15 cellular contexts compared by ENCODE assay signal in genomic region chr12:122004633-122005071, GRCh38. TPM values are rescaled to one million over a fixed set of nuclear protein-coding genes. Genes with fewer than 3 reads are reported as not detected.
DNase-seq lines count a peak whose midpoint lies in the region; ATAC-seq and TF ChIP-seq lines count a peak whose summit lies in the region.
"Had no signal": no experiment of that assay in that cellular context is flagged by ENCODE, and none has a peak within 500 bp of the region (broad histone marks: within the 10 kb centered on the region; RNA-seq: fewer than 3 reads in every experiment).

No MANE protein-coding gene starts in this region.

- DNase-seq in CD8-positive, alpha-beta T cell, result no peak
- peak in 1 of 2 donors; percentile 29 for DNase-seq in fibroblast of lung (ENCODE audit: low read depth in 2 of 2)
- peak in 3 of 5 donors; percentile 21 to 61 (median 52) for DNase-seq in ovary
- DNase-seq in NCI-H2227 treated with DMSO at 0.1 percent for 48 hours (lab: John Stamatoyannopoulos, UW), result no peak
- no peak for DNase-seq in NOMO-1 (lab: John Stamatoyannopoulos, UW; ENCODE audit: unreplicated experiment in 2 of 2)
- no peak for DNase-seq in NCI-H510A treated with DMSO at 0.1 percent for 48 hours (lab: John Stamatoyannopoulos, UW)
- no peak for DNase-seq in NCI-H1930 (lab: John Stamatoyannopoulos, UW)
- DNase-seq: CD4-positive, CD25-positive, alpha-beta regulatory T cell; hypothalamus; NCI-H524 treated with DMSO at 0.1 percent for 48 hours; SK-N-SH; stimulated activated CD4-positive, alpha-beta T cell treated with anti-CD3 and anti-CD28 coated beads, Interleukin-4, amount 100 ng/mL, for 4 hours had no signal

- H2AFZ ChIP-seq in fibroblast of lung (ENCODE audit: low read length), result peak overlapping the region; percentile 32

- peaks cover 34% of the 10 kb centered on the region for H3K4me1 Mint-ChIP-seq in CD8-positive, alpha-beta T cell (ENCODE audit: low read depth)

- H3K36me3 ChIP-seq in CD8-positive, alpha-beta T cell (ENCODE audit: insufficient read depth, low read length), result no peaks in the 10 kb centered on the region
- H3K36me3 ChIP-seq in fibroblast of lung (ENCODE audit: control insufficient read depth, insufficient read depth, low read length), result no peaks in the 10 kb centered on the region
- no peaks in the 10 kb centered on the region for H3K36me3 ChIP-seq in ovary
- H3K36me3 ChIP-seq: prostate gland had no signal

- no peak for TF ChIP-seq CTCF in CD8-positive, alpha-beta T cell (IDR thresholded peaks at IDR 0.05)
- TF ChIP-seq CTCF in fibroblast of lung (conservative IDR thresholded peaks at IDR 0.05 in 1 of 2, IDR thresholded peaks at IDR 0.05 in 1 of 2; ENCODE audit: low read depth in 1 of 2, low read length in 2 of 2) (no peak), ovary (IDR thresholded peaks at IDR 0.05) (no peak)

- no peaks in the 10 kb centered on the region for H3K36me3 Mint-ChIP-seq in CD8-positive, alpha-beta T cell
- H3K36me3 Mint-ChIP-seq: CD4-positive, CD25-positive, alpha-beta regulatory T cell had no signal

- no peaks in the 10 kb centered on the region for H3K9me3 ChIP-seq in CD8-positive, alpha-beta T cell (ENCODE audit: low read length)
- H3K9me3 ChIP-seq in fibroblast of lung (ENCODE audit: control insufficient read depth, insufficient read depth, low read depth, low read length) (no peaks in the 10 kb centered on the region), ovary (no peaks in the 10 kb centered on the region)
- H3K9me3 ChIP-seq: prostate gland had no signal

- peaks cover 43% of the 10 kb centered on the region for H3K4me1 ChIP-seq in CD8-positive, alpha-beta T cell (ENCODE audit: insufficient read depth, low read length)
- H3K4me1 ChIP-seq in fibroblast of lung (ENCODE audit: control insufficient read depth, extremely low read depth, insufficient read depth, low read length) (peaks cover 11% of the 10 kb centered on the region), ovary (ENCODE audit: insufficient read depth) (peaks cover 10% of the 10 kb centered on the region)
- H3K4me1 ChIP-seq: prostate gland had no signal

- TF ChIP-seq EP300 in ovary (IDR thresholded peaks at IDR 0.05), result no peak

- 5 to 16% (median 9%) methylated on average over 12 of the region's 12 CpGs for WGBS in ovary, 3 donors

- peak overlapping the region; percentile 67 for H3K4me3 Mint-ChIP-seq in CD8-positive, alpha-beta T cell
- H3K4me3 Mint-ChIP-seq: brain; CD4-positive, CD25-positive, alpha-beta regulatory T cell had no signal

- H3K27me3 Mint-ChIP-seq in CD8-positive, alpha-beta T cell (ENCODE audit: low read depth), result no peaks in the 10 kb centered on the region

- intact Hi-C loops in CD8-positive, alpha-beta T cell (cut with DNase I, micrococcal nuclease), result no loop called here
- intact Hi-C loops in ovary (cut with DNase I), result no loop called here

- H3K4me3 ChIP-seq in CD8-positive, alpha-beta T cell (ENCODE audit: low read depth, low read length), result no peak overlapping the region
- no peak overlapping the region for H3K4me3 ChIP-seq in fibroblast of lung (replicated peaks in 1 of 4; ENCODE audit: control extremely low read depth in 1 of 4, insufficient read depth in 1 of 4, low read depth in 3 of 4, low read length in 4 of 4)
- H3K4me3 ChIP-seq in ovary, result no peak overlapping the region
- H3K4me3 ChIP-seq: prostate gland had no signal

- peak; percentile 38 for ATAC-seq in CD8-positive, alpha-beta T cell
- ATAC-seq in HG02885 (IDR thresholded peaks at IDR 0.05; ENCODE audit: poor library complexity, unreplicated experiment), result peak; percentile 4

- no peak for TF ChIP-seq POLR2A in ovary (IDR thresholded peaks at IDR 0.05)

- CTCF ChIA-PET in CD8-positive, alpha-beta T cell (lab: Charles Lee), result no interaction called here

- H3K27ac ChIP-seq in CD8-positive, alpha-beta T cell (ENCODE audit: low read depth, low read length), result no peak overlapping the region
- H3K27ac ChIP-seq in fibroblast of lung (ENCODE audit: insufficient read depth, low read length), result peak overlapping the region; percentile 54
- H3K27ac ChIP-seq in ovary, result peak overlapping the region in 1 of 2 donors; percentile 16
- H3K27ac ChIP-seq: prostate gland had no signal

- H3K4me2 ChIP-seq in fibroblast of lung (ENCODE audit: extremely low read depth, insufficient read depth, low read length), result no peak overlapping the region
- H3K4me2 ChIP-seq: SK-N-SH had no signal

- no peaks in the 10 kb centered on the region for H3K9me3 Mint-ChIP-seq in CD8-positive, alpha-beta T cell

- H3K27ac Mint-ChIP-seq in CD8-positive, alpha-beta T cell, result peak overlapping the region; percentile 66
- H3K27ac Mint-ChIP-seq: CD4-positive, CD25-positive, alpha-beta regulatory T cell had no signal

- POLR2A ChIA-PET in CD8-positive, alpha-beta T cell (lab: Charles Lee), result interaction anchor here (1.4 kb wide), 1 partner anchor 18 kb away, joined by 3 read pairs; no protein-coding TSS in a partner anchor

- no peaks in the 10 kb centered on the region for H3K79me2 ChIP-seq in fibroblast of lung (ENCODE audit: control insufficient read depth, insufficient read depth, low read length)

- H4K20me1 ChIP-seq in fibroblast of lung (ENCODE audit: control insufficient read depth, extremely low read depth, insufficient read depth, low read length), result no peaks in the 10 kb centered on the region

- no peak overlapping the region for H3K9ac ChIP-seq in fibroblast of lung (ENCODE audit: insufficient read depth, low read length)
- H3K9ac ChIP-seq: SK-N-SH had no signal

- no peaks in the 10 kb centered on the region for H3K27me3 ChIP-seq in CD8-positive, alpha-beta T cell (ENCODE audit: insufficient read depth, low read length)
- no peaks in the 10 kb centered on the region for H3K27me3 ChIP-seq in fibroblast of lung (ENCODE audit: control insufficient read depth, insufficient read depth, low read length)
- no peaks in the 10 kb centered on the region for H3K27me3 ChIP-seq in ovary

RNA-seq across cellular contexts. Expression of gene BCL7A, which starts 17.0 kb away (rescaled TPM):
- total RNA-seq in CD8-positive, alpha-beta T cell, result 1 to 10 TPM; 6.8 to 7.8 TPM
- 4.9 and 7.4 TPM in 2 replicates for total RNA-seq in fibroblast of lung
- 3.8 and 8.0 TPM in 2 replicates for polyA plus RNA-seq in fibroblast of lung
- 3.8 and 6.5 TPM in 2 replicates for polyA plus RNA-seq in fibroblast of lung (2012)
- polyA minus RNA-seq in fibroblast of lung (ENCODE audit: low replicate concordance), result 7.7 and 7.8 TPM in 2 replicates
- 1 to 10 TPM; 4.4 to 9.1 (median 7.2) TPM for total RNA-seq in ovary
- polyA plus RNA-seq in ovary, result 1 to 10 TPM; 5.0 to 6.4 TPM

Comparison
In these comparisons a context has a peak if more than half of its experiments do, and no peak if none do; other contexts are left out.
1. DNase-seq: peak in ovary (3 of 5); none in CD8-positive, alpha-beta T cell (0 of 7), NCI-H2227 treated with DMSO at 0.1 percent for 48 hours (single experiment), NOMO-1 (0 of 2), NCI-H510A treated with DMSO at 0.1 percent for 48 hours (single experiment) and NCI-H1930 (0 of 2).